1 cellular context compared by ENCODE assay signal in the genomic region with DNA sequence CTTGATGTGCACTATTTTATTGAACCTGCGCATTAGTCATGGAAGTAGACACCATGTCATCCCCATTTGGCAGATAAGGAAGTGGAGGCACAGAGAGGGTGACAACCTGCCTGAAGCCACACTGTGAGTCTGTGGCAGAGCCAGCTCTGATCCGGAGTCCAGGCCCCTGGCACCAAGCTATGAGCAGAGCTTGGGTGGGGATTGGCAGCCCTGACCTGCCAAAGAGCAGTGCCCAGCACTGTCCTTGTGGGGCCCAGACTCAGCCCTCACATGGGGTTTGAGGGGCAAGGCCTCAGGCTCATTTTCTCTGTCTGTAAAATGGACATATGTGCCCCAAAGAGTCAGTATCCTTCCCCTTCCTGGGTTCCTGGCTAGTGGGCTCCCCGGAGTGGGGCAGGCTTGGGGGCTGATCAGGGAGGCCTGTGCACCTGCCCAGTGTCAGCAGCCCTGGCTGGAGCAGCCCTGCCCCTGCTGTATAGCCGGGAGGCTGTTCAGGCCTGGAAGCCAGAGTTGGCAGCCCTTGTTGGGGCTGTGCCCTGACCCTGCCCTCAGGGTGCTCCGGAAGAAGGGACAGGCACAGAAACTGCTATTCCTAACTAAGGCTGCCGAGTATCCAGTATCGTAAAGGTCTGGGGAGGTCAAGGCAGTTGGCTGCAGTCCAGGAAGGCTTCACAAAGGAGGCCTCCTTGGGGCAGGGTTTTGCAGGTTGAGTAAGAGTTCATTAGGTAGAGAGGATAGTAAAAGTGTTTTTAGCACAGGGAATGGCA.
TF ChIP-seq lines count a peak whose summit lies in the region.

No MANE protein-coding gene starts in this region.

TF ChIP-seq in HepG2, 621 proteins besides CTCF, POLR2A, EP300 and RAD21 (continued from another document):
- TF ChIP-seq RNF2 (conservative IDR thresholded peaks at IDR 0.05; ENCODE audit: low read depth), result no peak
- TF ChIP-seq HDAC2 (CRISPR knock-in tag; IDR thresholded peaks at IDR 0.05), result 0 out of 2 replicates have a peak, but pooled peaks have one; percentile 30
- TF ChIP-seq TEAD3 (CRISPR knock-in tag; optimal IDR thresholded peaks at IDR 0.05; ENCODE audit: borderline replicate concordance), result peak; percentile 8
- no peak for TF ChIP-seq CAMTA2 (CRISPR knock-in tag; IDR thresholded peaks at IDR 0.05; ENCODE audit: borderline replicate concordance)
- TF ChIP-seq KLF12 (CRISPR knock-in tag; IDR thresholded peaks at IDR 0.05; ENCODE audit: borderline replicate concordance), result 0 out of 2 replicates have a peak, but pooled peaks have one; percentile 47
- no peak for TF ChIP-seq FOXK1 (CRISPR knock-in tag; IDR thresholded peaks at IDR 0.05; ENCODE audit: borderline replicate concordance, low read depth)
- no peak for TF ChIP-seq SAP130 (CRISPR knock-in tag; IDR thresholded peaks at IDR 0.05; ENCODE audit: low read depth)
- 0 out of 2 replicates have a peak, but pooled peaks have one; percentile 28 for TF ChIP-seq ETV5 (CRISPR knock-in tag; IDR thresholded peaks at IDR 0.05; ENCODE audit: borderline replicate concordance)
- no peak for TF ChIP-seq ZNF674 (CRISPR knock-in tag; IDR thresholded peaks at IDR 0.05; ENCODE audit: low read depth)
- TF ChIP-seq PRMT3 (CRISPR knock-in tag; IDR thresholded peaks at IDR 0.05; ENCODE audit: borderline replicate concordance, low read depth), result no peak
- TF ChIP-seq, protein P1, sequence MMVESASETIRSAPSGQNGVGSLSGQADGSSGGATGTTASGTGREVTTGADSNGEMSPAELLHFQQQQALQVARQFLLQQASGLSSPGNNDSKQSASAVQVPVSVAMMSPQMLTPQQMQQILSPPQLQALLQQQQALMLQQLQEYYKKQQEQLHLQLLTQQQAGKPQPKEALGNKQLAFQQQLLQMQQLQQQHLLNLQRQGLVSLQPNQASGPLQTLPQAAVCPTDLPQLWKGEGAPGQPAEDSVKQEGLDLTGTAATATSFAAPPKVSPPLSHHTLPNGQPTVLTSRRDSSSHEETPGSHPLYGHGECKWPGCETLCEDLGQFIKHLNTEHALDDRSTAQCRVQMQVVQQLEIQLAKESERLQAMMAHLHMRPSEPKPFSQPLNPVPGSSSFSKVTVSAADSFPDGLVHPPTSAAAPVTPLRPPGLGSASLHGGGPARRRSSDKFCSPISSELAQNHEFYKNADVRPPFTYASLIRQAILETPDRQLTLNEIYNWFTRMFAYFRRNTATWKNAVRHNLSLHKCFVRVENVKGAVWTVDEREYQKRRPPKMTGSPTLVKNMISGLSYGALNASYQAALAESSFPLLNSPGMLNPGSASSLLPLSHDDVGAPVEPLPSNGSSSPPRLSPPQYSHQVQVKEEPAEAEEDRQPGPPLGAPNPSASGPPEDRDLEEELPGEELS (CRISPR knock-in tag; IDR thresholded peaks at IDR 0.05), result no peak
- TF ChIP-seq KLF13 (CRISPR knock-in tag; IDR thresholded peaks at IDR 0.05), result 0 out of 2 replicates have a peak, but pooled peaks have one; percentile 53
- TF ChIP-seq, protein P2, sequence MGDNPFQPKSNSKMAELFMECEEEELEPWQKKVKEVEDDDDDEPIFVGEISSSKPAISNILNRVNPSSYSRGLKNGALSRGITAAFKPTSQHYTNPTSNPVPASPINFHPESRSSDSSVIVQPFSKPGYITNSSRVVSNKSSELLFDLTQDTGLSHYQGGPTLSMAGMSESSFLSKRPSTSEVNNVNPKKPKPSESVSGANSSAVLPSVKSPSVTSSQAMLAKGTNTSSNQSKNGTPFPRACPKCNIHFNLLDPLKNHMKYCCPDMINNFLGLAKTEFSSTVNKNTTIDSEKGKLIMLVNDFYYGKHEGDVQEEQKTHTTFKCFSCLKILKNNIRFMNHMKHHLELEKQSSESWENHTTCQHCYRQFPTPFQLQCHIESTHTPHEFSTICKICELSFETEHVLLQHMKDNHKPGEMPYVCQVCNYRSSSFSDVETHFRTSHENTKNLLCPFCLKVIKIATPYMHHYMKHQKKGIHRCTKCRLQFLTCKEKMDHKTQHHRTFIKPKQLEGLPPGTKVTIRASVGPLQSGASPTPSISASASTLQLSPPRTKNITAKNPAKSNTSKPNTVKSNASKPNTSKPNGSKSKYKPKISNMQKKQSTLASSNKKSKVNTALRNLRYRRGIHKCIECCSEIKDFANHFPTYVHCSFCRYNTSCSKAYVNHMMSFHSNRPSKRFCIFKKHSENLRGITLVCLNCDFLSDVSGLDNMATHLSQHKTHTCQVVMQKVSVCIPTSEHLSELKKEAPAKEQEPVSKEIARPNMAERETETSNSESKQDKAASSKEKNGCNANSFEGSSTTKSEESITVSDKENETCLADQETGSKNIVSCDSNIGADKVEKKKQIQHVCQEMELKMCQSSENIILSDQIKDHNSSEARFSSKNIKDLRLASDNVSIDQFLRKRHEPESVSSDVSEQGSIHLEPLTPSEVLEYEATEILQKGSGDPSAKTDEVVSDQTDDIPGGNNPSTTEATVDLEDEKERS (CRISPR knock-in tag; IDR thresholded peaks at IDR 0.05), result no peak
- TF ChIP-seq GATAD2A (CRISPR knock-in tag; IDR thresholded peaks at IDR 0.05), result peak; percentile 59
- peak; percentile 69 for TF ChIP-seq NCOA2 (CRISPR knock-in tag; IDR thresholded peaks at IDR 0.05)
- 0 out of 2 replicates have a peak, but pooled peaks have one; percentile 35 for TF ChIP-seq HOXD1 (CRISPR knock-in tag; IDR thresholded peaks at IDR 0.05)
- peak; percentile 17; the same call in 1 of the 2 replicates for TF ChIP-seq YEATS2 (CRISPR knock-in tag; IDR thresholded peaks at IDR 0.05; ENCODE audit: borderline replicate concordance)
- 0 out of 2 replicates have a peak, but pooled peaks have one; percentile 38 for TF ChIP-seq MEF2D (CRISPR knock-in tag; IDR thresholded peaks at IDR 0.05)
- TF ChIP-seq, protein P3, sequence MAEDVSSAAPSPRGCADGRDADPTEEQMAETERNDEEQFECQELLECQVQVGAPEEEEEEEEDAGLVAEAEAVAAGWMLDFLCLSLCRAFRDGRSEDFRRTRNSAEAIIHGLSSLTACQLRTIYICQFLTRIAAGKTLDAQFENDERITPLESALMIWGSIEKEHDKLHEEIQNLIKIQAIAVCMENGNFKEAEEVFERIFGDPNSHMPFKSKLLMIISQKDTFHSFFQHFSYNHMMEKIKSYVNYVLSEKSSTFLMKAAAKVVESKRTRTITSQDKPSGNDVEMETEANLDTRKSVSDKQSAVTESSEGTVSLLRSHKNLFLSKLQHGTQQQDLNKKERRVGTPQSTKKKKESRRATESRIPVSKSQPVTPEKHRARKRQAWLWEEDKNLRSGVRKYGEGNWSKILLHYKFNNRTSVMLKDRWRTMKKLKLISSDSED (CRISPR knock-in tag; IDR thresholded peaks at IDR 0.05), result peak; percentile 78
- TF ChIP-seq NFKB2 (CRISPR knock-in tag; IDR thresholded peaks at IDR 0.05; ENCODE audit: borderline replicate concordance), result peak; percentile 55; the same call in 1 of the 2 replicates
- no peak for TF ChIP-seq NFKBIZ (CRISPR knock-in tag; IDR thresholded peaks at IDR 0.05)
- TF ChIP-seq, protein P4, sequence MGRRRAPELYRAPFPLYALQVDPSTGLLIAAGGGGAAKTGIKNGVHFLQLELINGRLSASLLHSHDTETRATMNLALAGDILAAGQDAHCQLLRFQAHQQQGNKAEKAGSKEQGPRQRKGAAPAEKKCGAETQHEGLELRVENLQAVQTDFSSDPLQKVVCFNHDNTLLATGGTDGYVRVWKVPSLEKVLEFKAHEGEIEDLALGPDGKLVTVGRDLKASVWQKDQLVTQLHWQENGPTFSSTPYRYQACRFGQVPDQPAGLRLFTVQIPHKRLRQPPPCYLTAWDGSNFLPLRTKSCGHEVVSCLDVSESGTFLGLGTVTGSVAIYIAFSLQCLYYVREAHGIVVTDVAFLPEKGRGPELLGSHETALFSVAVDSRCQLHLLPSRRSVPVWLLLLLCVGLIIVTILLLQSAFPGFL (CRISPR knock-in tag; IDR thresholded peaks at IDR 0.05), result no peak
- peak; percentile 24; the same call in 1 of the 2 replicates for TF ChIP-seq HNF4A (CRISPR knock-in tag; IDR thresholded peaks at IDR 0.05)
- peak; percentile 4; the same call in 1 of the 2 replicates for TF ChIP-seq ERF (CRISPR knock-in tag; IDR thresholded peaks at IDR 0.05)
- peak; percentile 66; the same call in 1 of the 2 replicates for TF ChIP-seq ZNF205 (CRISPR knock-in tag; IDR thresholded peaks at IDR 0.05)
- TF ChIP-seq, protein P5, sequence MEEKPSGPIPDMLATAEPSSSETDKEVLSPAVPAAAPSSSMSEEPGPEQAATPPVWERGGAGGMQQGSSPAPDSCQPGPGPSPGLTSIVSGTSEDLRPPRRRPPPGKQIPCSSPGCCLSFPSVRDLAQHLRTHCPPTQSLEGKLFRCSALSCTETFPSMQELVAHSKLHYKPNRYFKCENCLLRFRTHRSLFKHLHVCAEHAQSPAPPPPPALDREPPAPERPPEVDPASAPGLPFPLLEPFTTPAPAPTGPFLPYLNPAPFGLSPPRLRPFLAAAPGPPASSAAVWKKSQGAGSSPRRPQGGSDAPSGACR (CRISPR knock-in tag; IDR thresholded peaks at IDR 0.05), result no peak
- TF ChIP-seq ZNF33A (CRISPR knock-in tag; IDR thresholded peaks at IDR 0.05; ENCODE audit: borderline replicate concordance), result no peak
- TF ChIP-seq ZMAT3 (CRISPR knock-in tag; conservative IDR thresholded peaks at IDR 0.05), result no peak
- TF ChIP-seq ZNF335 (CRISPR knock-in tag; IDR thresholded peaks at IDR 0.05), result 0 out of 2 replicates have a peak, but pooled peaks have one; percentile 57
- no peak for TF ChIP-seq LCORL (IDR thresholded peaks at IDR 0.05)
- no peak for TF ChIP-seq LCORL (CRISPR knock-in tag; IDR thresholded peaks at IDR 0.05)
- TF ChIP-seq KAT8 (CRISPR knock-in tag; IDR thresholded peaks at IDR 0.05), result 0 out of 2 replicates have a peak, but pooled peaks have one; percentile 32
- peak; percentile 57; the same call in 1 of the 2 replicates for TF ChIP-seq ZNF225 (CRISPR knock-in tag; IDR thresholded peaks at IDR 0.05)
- TF ChIP-seq PPARG (CRISPR knock-in tag; conservative IDR thresholded peaks at IDR 0.05), result no peak
- no peak for TF ChIP-seq ZNF337 (CRISPR knock-in tag; IDR thresholded peaks at IDR 0.05; ENCODE audit: borderline replicate concordance, low read depth)
